Comparison of ENCODE assay signal across 38 cellular contexts in the genomic region with DNA sequence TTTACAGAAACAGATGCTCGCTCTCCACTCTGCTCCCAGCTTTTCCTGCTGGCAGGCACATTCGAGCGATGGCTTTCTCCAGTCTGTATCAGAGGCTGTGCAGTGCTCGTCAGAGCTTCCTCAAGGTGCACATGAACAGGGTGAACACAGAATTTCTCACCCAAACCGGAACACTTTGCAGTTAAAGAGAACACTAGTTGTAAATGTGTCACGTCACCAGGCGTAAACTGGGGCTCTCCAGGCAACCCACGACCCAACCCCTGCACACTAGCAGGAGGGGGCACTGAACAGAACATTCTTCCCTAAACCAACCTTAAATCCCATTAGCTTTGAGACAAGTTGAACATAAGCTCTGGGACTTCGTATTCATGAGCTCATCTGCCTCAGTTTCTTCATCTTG.
"Had no signal": no experiment of that assay in that cellular context is flagged by ENCODE, and none has a peak within 500 bp of the region (broad histone marks: within the 10 kb centered on the region; RNA-seq: fewer than 3 reads in every experiment).

No MANE protein-coding gene starts in this region.

- H3K27ac ChIP-seq: adrenal gland, body of pancreas, brain microvascular endothelial cell, breast epithelium, cardiac muscle cell, VCaP had no signal

- H3K4me3 ChIP-seq: adrenal gland, body of pancreas, breast epithelium, cardiac muscle cell had no signal

- H3K9me3 Mint-ChIP-seq: activated CD4-positive, alpha-beta memory T cell treated with anti-CD3 and anti-CD28 coated beads, Interleukin-2, amount 10 ng/mL, durations not matched to agents 7 days and 5 days; activated CD4-positive, alpha-beta T cell treated with anti-CD3 and anti-CD28 coated beads, Interleukin-2, amount 10 ng/mL, durations not matched to agents 7 days and 5 days; activated naive CD4-positive, alpha-beta T cell treated with anti-CD3 and anti-CD28 coated beads for 36 hours; activated naive CD4-positive, alpha-beta T cell treated with anti-CD3 and anti-CD28 coated beads, Interleukin-2, amount 50 U/mL, for 72 hours; activated naive CD8-positive, alpha-beta T cell treated with anti-CD3 and anti-CD28 coated beads for 36 hours; activated T-cell treated with anti-CD3 and anti-CD28 coated beads, Interleukin-2, amount 50 U/mL, for 4 hours; activated T-cell treated with anti-CD3 and anti-CD28 coated beads, Interleukin-2, amount 50 U/mL, for 72 hours; activated T-helper 1 cell treated with anti-CD3 and anti-CD28 coated beads, Interleukin-12 subunit alpha, Interleukin-12 subunit beta, Interleukin-2, Interleukin-4 antibody, amounts not matched to agents 30 ng/mL and 10 ng/mL and 1 ng/mL, durations not matched to agents 14 hours and 24 hours and 36 hours; activated T-helper 17 cell treated with anti-CD3 and anti-CD28 coated beads, Interleukin-2, amount 50 U/mL, for 72 hours; central memory CD8-positive, alpha-beta T cell; T-helper 1 cell treated with Interleukin-12 subunit alpha and Interleukin-12 subunit beta and Interleukin-4 antibody, amounts not matched to agents 30 μg/mL and 1 μg/mL, for 36 hours; T-helper 2 cell treated with Interferon-gamma antibody and Interleukin-4, amounts not matched to agents 5 μg/mL and 100 μg/mL, for 36 hours had no signal

- H3K4me3 Mint-ChIP-seq: activated CD4-positive, alpha-beta memory T cell treated with anti-CD3 and anti-CD28 coated beads, Interleukin-2, amount 10 ng/mL, durations not matched to agents 7 days and 5 days; activated CD4-positive, alpha-beta T cell treated with anti-CD3 and anti-CD28 coated beads for 36 hours; activated CD4-positive, alpha-beta T cell treated with anti-CD3 and anti-CD28 coated beads, Interleukin-2, amount 10 ng/mL, durations not matched to agents 7 days and 5 days; activated CD8-positive, alpha-beta memory T cell treated with anti-CD3 and anti-CD28 coated beads, Interleukin-2, amount 10 ng/mL, durations not matched to agents 7 days and 5 days; activated CD8-positive, alpha-beta T cell treated with anti-CD3 and anti-CD28 coated beads, Interleukin-2, amount 10 ng/mL, durations not matched to agents 7 days and 5 days; activated naive CD4-positive, alpha-beta T cell treated with anti-CD3 and anti-CD28 coated beads for 36 hours; activated naive CD8-positive, alpha-beta T cell treated with anti-CD3 and anti-CD28 coated beads for 36 hours; activated T-cell treated with anti-CD3 and anti-CD28 coated beads, Interleukin-2, amount 50 U/mL, for 4 hours; activated T-cell treated with anti-CD3 and anti-CD28 coated beads, Interleukin-2, amount 50 U/mL, for 72 hours; activated T-helper 1 cell treated with anti-CD3 and anti-CD28 coated beads, Interleukin-12 subunit alpha, Interleukin-12 subunit beta, Interleukin-2, Interleukin-4 antibody, amounts not matched to agents 30 ng/mL and 10 ng/mL and 1 ng/mL, durations not matched to agents 14 hours and 24 hours and 36 hours; activated T-helper 17 cell treated with anti-CD3 and anti-CD28 coated beads, Interleukin-2, amount 50 U/mL, for 72 hours; central memory CD8-positive, alpha-beta T cell; T-helper 1 cell treated with Interleukin-12 subunit alpha and Interleukin-12 subunit beta and Interleukin-4 antibody, amounts not matched to agents 30 μg/mL and 1 μg/mL, for 36 hours; T-helper 2 cell treated with Interferon-gamma antibody and Interleukin-4, amounts not matched to agents 5 μg/mL and 100 μg/mL, for 36 hours had no signal

- H3K9me3 ChIP-seq: adrenal gland, body of pancreas, breast epithelium had no signal

- H3K36me3 Mint-ChIP-seq: activated CD8-positive, alpha-beta memory T cell treated with anti-CD3 and anti-CD28 coated beads, Interleukin-2, amount 10 ng/mL, durations not matched to agents 7 days and 5 days; activated naive CD4-positive, alpha-beta T cell treated with anti-CD3 and anti-CD28 coated beads, Interleukin-2, amount 50 U/mL, for 72 hours; activated naive CD8-positive, alpha-beta T cell treated with anti-CD3 and anti-CD28 coated beads for 36 hours had no signal

- H3K4me1 Mint-ChIP-seq: activated CD4-positive, alpha-beta memory T cell treated with anti-CD3 and anti-CD28 coated beads, Interleukin-2, amount 10 ng/mL, durations not matched to agents 7 days and 5 days; activated CD4-positive, alpha-beta T cell treated with anti-CD3 and anti-CD28 coated beads for 36 hours; activated CD4-positive, alpha-beta T cell treated with anti-CD3 and anti-CD28 coated beads, Interleukin-2, amount 10 ng/mL, durations not matched to agents 7 days and 5 days; activated CD8-positive, alpha-beta memory T cell treated with anti-CD3 and anti-CD28 coated beads, Interleukin-2, amount 10 ng/mL, durations not matched to agents 7 days and 5 days; activated naive CD8-positive, alpha-beta T cell treated with anti-CD3 and anti-CD28 coated beads for 36 hours; activated T-helper 17 cell treated with anti-CD3 and anti-CD28 coated beads, Interleukin-2, amount 50 U/mL, for 72 hours; central memory CD8-positive, alpha-beta T cell had no signal

- H3K27me3 Mint-ChIP-seq: activated CD4-positive, alpha-beta memory T cell treated with anti-CD3 and anti-CD28 coated beads, Interleukin-2, amount 10 ng/mL, durations not matched to agents 7 days and 5 days; activated CD4-positive, alpha-beta T cell treated with anti-CD3 and anti-CD28 coated beads for 36 hours; activated CD4-positive, alpha-beta T cell treated with anti-CD3 and anti-CD28 coated beads, Interleukin-2, amount 10 ng/mL, durations not matched to agents 7 days and 5 days; activated naive CD8-positive, alpha-beta T cell treated with anti-CD3 and anti-CD28 coated beads for 36 hours; activated T-helper 17 cell treated with anti-CD3 and anti-CD28 coated beads, Interleukin-2, amount 50 U/mL, for 72 hours; central memory CD8-positive, alpha-beta T cell had no signal

- ATAC-seq: activated CD4-positive, alpha-beta T cell treated with anti-CD3 and anti-CD28 coated beads for 36 hours; activated CD4-positive, CD25-positive, alpha-beta regulatory T cell treated with anti-CD3 and anti-CD28 coated beads, Interleukin-2, amount 50 U/mL, for 24 hours; activated CD8-positive, alpha-beta memory T cell treated with anti-CD3 and anti-CD28 coated beads, Interleukin-2, amount 10 ng/mL, durations not matched to agents 7 days and 5 days; activated CD8-positive, alpha-beta T cell treated with anti-CD3 and anti-CD28 coated beads, Interleukin-2, amount 10 ng/mL, durations not matched to agents 7 days and 5 days; activated naive CD4-positive, alpha-beta T cell treated with anti-CD3 and anti-CD28 coated beads, Interleukin-2, amount 50 U/mL, for 72 hours; activated T-cell treated with anti-CD3 and anti-CD28 coated beads, Interleukin-2, amount 50 U/mL, for 4 hours; activated T-cell treated with anti-CD3 and anti-CD28 coated beads, Interleukin-2, amount 50 U/mL, for 72 hours; activated T-helper 17 cell treated with anti-CD3 and anti-CD28 coated beads, Interleukin-2, amount 50 U/mL, for 72 hours; body of pancreas had no signal

- H3K4me1 ChIP-seq: adrenal gland, body of pancreas, breast epithelium had no signal

- H3K27me3 ChIP-seq: adrenal gland, body of pancreas, brain microvascular endothelial cell, breast epithelium, cardiac muscle cell had no signal

- H3K36me3 ChIP-seq: adrenal gland, brain microvascular endothelial cell, breast epithelium, cardiac muscle cell had no signal

- H3K27ac Mint-ChIP-seq: activated CD4-positive, alpha-beta memory T cell treated with anti-CD3 and anti-CD28 coated beads, Interleukin-2, amount 10 ng/mL, durations not matched to agents 7 days and 5 days; activated CD4-positive, alpha-beta T cell treated with anti-CD3 and anti-CD28 coated beads for 36 hours; activated CD4-positive, alpha-beta T cell treated with anti-CD3 and anti-CD28 coated beads, Interleukin-2, amount 10 ng/mL, durations not matched to agents 7 days and 5 days; activated CD8-positive, alpha-beta memory T cell treated with anti-CD3 and anti-CD28 coated beads, Interleukin-2, amount 10 ng/mL, durations not matched to agents 7 days and 5 days; activated CD8-positive, alpha-beta T cell treated with anti-CD3 and anti-CD28 coated beads, Interleukin-2, amount 10 ng/mL, durations not matched to agents 7 days and 5 days; activated naive CD4-positive, alpha-beta T cell treated with anti-CD3 and anti-CD28 coated beads for 36 hours; activated naive CD8-positive, alpha-beta T cell treated with anti-CD3 and anti-CD28 coated beads for 36 hours; activated T-cell treated with anti-CD3 and anti-CD28 coated beads, Interleukin-2, amount 50 U/mL, for 72 hours; activated T-helper 1 cell treated with anti-CD3 and anti-CD28 coated beads, Interleukin-12 subunit alpha, Interleukin-12 subunit beta, Interleukin-2, Interleukin-4 antibody, amounts not matched to agents 30 ng/mL and 10 ng/mL and 1 ng/mL, durations not matched to agents 14 hours and 24 hours and 36 hours; activated T-helper 17 cell treated with anti-CD3 and anti-CD28 coated beads, Interleukin-2, amount 50 U/mL, for 72 hours; T-helper 1 cell treated with Interleukin-12 subunit alpha and Interleukin-12 subunit beta and Interleukin-4 antibody, amounts not matched to agents 30 μg/mL and 1 μg/mL, for 36 hours; T-helper 2 cell treated with Interferon-gamma antibody and Interleukin-4, amounts not matched to agents 5 μg/mL and 100 μg/mL, for 36 hours had no signal

- DNase-seq: activated CD4-positive, alpha-beta memory T cell treated with anti-CD3 and anti-CD28 coated beads, Interleukin-2, amount 10 ng/mL, durations not matched to agents 7 days and 5 days; activated CD4-positive, alpha-beta T cell treated with anti-CD3 and anti-CD28 coated beads for 1 hour; activated CD4-positive, alpha-beta T cell treated with anti-CD3 and anti-CD28 coated beads for 36 hours; activated CD4-positive, alpha-beta T cell treated with anti-CD3 and anti-CD28 coated beads for 48 hours; activated CD4-positive, alpha-beta T cell treated with anti-CD3 and anti-CD28 coated beads, Interleukin-2, amount 10 ng/mL, durations not matched to agents 7 days and 5 days; activated CD4-positive, alpha-beta T cell treated with anti-CD3 and anti-CD28 coated beads, Interleukin-2, amount 50 U/mL, for 48 hours; activated CD4-positive, CD25-positive, alpha-beta regulatory T cell; activated CD8-positive, alpha-beta memory T cell treated with anti-CD3 and anti-CD28 coated beads for 24 hours; activated CD8-positive, alpha-beta memory T cell treated with anti-CD3 and anti-CD28 coated beads, Interleukin-2, amount 10 ng/mL, durations not matched to agents 7 days and 5 days; activated CD8-positive, alpha-beta memory T cell treated with anti-CD3 and anti-CD28 coated beads, Interleukin-2, amount 50 U/mL, for 48 hours; activated CD8-positive, alpha-beta T cell treated with anti-CD3 and anti-CD28 coated beads, Interleukin-2, amount 10 ng/mL, durations not matched to agents 7 days and 5 days; activated effector memory CD4-positive, alpha-beta T cell treated with anti-CD3 and anti-CD28 coated beads, Interleukin-2, amount 50 U/mL, for 16 hours; activated gamma-delta T cell treated with Interleukin-2 at 50 U/mL for 16 hours; activated naive CD4-positive, alpha-beta T cell; activated naive CD4-positive, alpha-beta T cell treated with anti-CD3 and anti-CD28 coated beads for 36 hours; activated naive CD4-positive, alpha-beta T cell treated with anti-CD3 and anti-CD28 coated beads, Interleukin-2, amount 50 U/mL, for 16 hours; activated naive CD8-positive, alpha-beta T cell treated with anti-CD3 and anti-CD28 coated beads for 36 hours; activated T-cell treated with anti-CD3 and anti-CD28 coated beads, Interleukin-2, amount 50 U/mL, for 4 hours; activated T-cell treated with anti-CD3 and anti-CD28 coated beads, Interleukin-2, amount 50 U/mL, for 72 hours; adrenal gland; amniotic stem cell; body of pancreas; brain microvascular endothelial cell; caudate nucleus; cerebellar nuclear complex; T-helper 1 cell; T-helper 2 cell; T-helper 9 cell had no signal
